In genomic region chr4:82201805-82202636, GRCh38 we compare ENCODE assay signal across 8 cellular contexts.
DNase-seq lines count a peak whose midpoint lies in the region; ATAC-seq and TF ChIP-seq lines count a peak whose summit lies in the region.

No MANE protein-coding gene starts in this region.

- H3K9ac ChIP-seq in KMS-11, result no peak overlapping the region

- H3K27ac Mint-ChIP-seq in activated naive CD8-positive, alpha-beta T cell treated with anti-CD3 and anti-CD28 coated beads, Interleukin-2, amount 10 ng/mL, durations not matched to agents 7 days and 5 days, result no peak overlapping the region

- H3K4me1 Mint-ChIP-seq in activated naive CD8-positive, alpha-beta T cell treated with anti-CD3 and anti-CD28 coated beads, Interleukin-2, amount 10 ng/mL, durations not matched to agents 7 days and 5 days, result peaks cover 4% of the 10 kb centered on the region

- H2AFZ ChIP-seq in KMS-11 (ENCODE audit: low read depth) (no peak overlapping the region), PC-9 (no peak overlapping the region)

- no peak overlapping the region for H3K4me3 ChIP-seq in KMS-11 (IDR thresholded peaks at IDR 0.05; ENCODE audit: insufficient read depth, low read depth, low read length)
- no peak overlapping the region for H3K4me3 ChIP-seq in PC-9

- POLR2A ChIA-PET in PC-9 (lab: Charles Lee; ENCODE audit: unreplicated experiment), result no interaction called here
- POLR2A ChIA-PET in activated naive CD8-positive, alpha-beta T cell treated with anti-CD3 and anti-CD28 coated beads, Interleukin-2, amount 10 ng/mL, durations not matched to agents 7 days and 5 days (lab: Charles Lee), result interaction anchor here (0.6 kb wide), 1 partner anchor 1256 kb away, joined by 3 read pairs; no protein-coding TSS in a partner anchor

- BruUV-seq in PC-9 (replicated peaks; lab: Mats Ljungman, UMichigan), result no TSS peak

- no peaks in the 10 kb centered on the region for H3K9me3 ChIP-seq in PC-9 (ENCODE audit: insufficient read depth, low read depth)

- DNase-seq in NK-92 treated with Interleukin-12 subunit alpha and Interleukin-12 subunit beta, amount 100 ng/mL, for 24 hours (lab: John Stamatoyannopoulos, UW), result peak; percentile 1
- DNase-seq in NK-92 (lab: John Stamatoyannopoulos, UW; ENCODE audit: unreplicated experiment) (no peak), PC-9 (peak in 1 of 2 experiments; percentile 6), inferior parietal cortex (ENCODE audit: extremely low spot score) (peak; percentile 35)
- DNase-seq in activated naive CD8-positive, alpha-beta T cell treated with anti-CD3 and anti-CD28 coated beads, Interleukin-2, amount 10 ng/mL, durations not matched to agents 7 days and 5 days, result no peak
- DNase-seq in stimulated activated CD4-positive, alpha-beta T cell treated with anti-CD3 and anti-CD28 coated beads, TNF-alpha, amount 100 ng/mL, for 24 hours (ENCODE audit: low read depth in 3 of 3), result peak in 2 of 3 experiments; percentile 21 to 31

- no peaks in the 10 kb centered on the region for H3K27me3 ChIP-seq in KMS-11 (ENCODE audit: insufficient read depth, low read depth)
- H3K27me3 ChIP-seq in PC-9 (ENCODE audit: insufficient read depth, low read depth), result no peaks in the 10 kb centered on the region

- peak; percentile 42 for ATAC-seq in activated naive CD8-positive, alpha-beta T cell treated with anti-CD3 and anti-CD28 coated beads, Interleukin-2, amount 10 ng/mL, durations not matched to agents 7 days and 5 days (ENCODE audit: low read depth)
- ATAC-seq in HG02623 (IDR thresholded peaks at IDR 0.05; ENCODE audit: unreplicated experiment), result no peak

- CTCF ChIA-PET in PC-9 (lab: Charles Lee), result no interaction called here

- H3K4me2 ChIP-seq in KMS-11 (no peak overlapping the region), PC-9 (no peak overlapping the region)

- H3K4me3 Mint-ChIP-seq in activated naive CD8-positive, alpha-beta T cell treated with anti-CD3 and anti-CD28 coated beads, Interleukin-2, amount 10 ng/mL, durations not matched to agents 7 days and 5 days, result no peak overlapping the region

- TF ChIP-seq CTCF in KMS-11 (conservative IDR thresholded peaks at IDR 0.05; ENCODE audit: low read depth, low read length) (peak; percentile 98), PC-9 (conservative IDR thresholded peaks at IDR 0.05) (peak; percentile 72)

- H3K4me1 ChIP-seq in KMS-11 (ENCODE audit: low read depth, poor library complexity, severe bottlenecking) (no peaks in the 10 kb centered on the region), PC-9 (replicated peaks; ENCODE audit: insufficient read depth) (no peaks in the 10 kb centered on the region)

- no peaks in the 10 kb centered on the region for H3F3A ChIP-seq in PC-9 (ENCODE audit: insufficient read depth, low read depth)

- intact Hi-C loops in PC-9 (cut with micrococcal nuclease; ENCODE audit: unreplicated experiment), result loop anchor here (2.0 kb wide), 2 partner anchors 735 to 795 kb away; no protein-coding TSS in a partner anchor

- H3K36me3 ChIP-seq in KMS-11 (ENCODE audit: insufficient read depth) (no peaks in the 10 kb centered on the region), PC-9 (ENCODE audit: low read depth) (no peaks in the 10 kb centered on the region)

- H3K27ac ChIP-seq in KMS-11 (no peak overlapping the region), PC-9 (no peak overlapping the region)

- peaks cover 2% of the 10 kb centered on the region for H3K9me3 Mint-ChIP-seq in activated naive CD8-positive, alpha-beta T cell treated with anti-CD3 and anti-CD28 coated beads, Interleukin-2, amount 10 ng/mL, durations not matched to agents 7 days and 5 days

- H3K79me2 ChIP-seq in KMS-11 (ENCODE audit: insufficient read depth, low read depth) (no peaks in the 10 kb centered on the region), PC-9 (ENCODE audit: low read depth) (no peaks in the 10 kb centered on the region)

- H3K27me3 Mint-ChIP-seq in activated naive CD8-positive, alpha-beta T cell treated with anti-CD3 and anti-CD28 coated beads, Interleukin-2, amount 10 ng/mL, durations not matched to agents 7 days and 5 days, result peaks cover 16% of the 10 kb centered on the region

- no peaks in the 10 kb centered on the region for H3K36me3 Mint-ChIP-seq in activated naive CD8-positive, alpha-beta T cell treated with anti-CD3 and anti-CD28 coated beads, Interleukin-2, amount 10 ng/mL, durations not matched to agents 7 days and 5 days

- no peaks in the 10 kb centered on the region for H3K9me2 ChIP-seq in PC-9 (ENCODE audit: insufficient read depth)

- H4K20me1 ChIP-seq in KMS-11 (ENCODE audit: insufficient read depth) (no peaks in the 10 kb centered on the region), PC-9 (ENCODE audit: insufficient read depth) (no peaks in the 10 kb centered on the region)

Comparison
In these comparisons a context has a peak if more than half of its experiments do, and no peak if none do; other contexts are left out.
1. DNase-seq: peak in NK-92 treated with Interleukin-12 subunit alpha and Interleukin-12 subunit beta, amount 100 ng/mL, for 24 hours (single experiment), inferior parietal cortex (single experiment) and stimulated activated CD4-positive, alpha-beta T cell treated with anti-CD3 and anti-CD28 coated beads, TNF-alpha, amount 100 ng/mL, for 24 hours (2 of 3); none in NK-92 (single experiment) and activated naive CD8-positive, alpha-beta T cell treated with anti-CD3 and anti-CD28 coated beads, Interleukin-2, amount 10 ng/mL, durations not matched to agents 7 days and 5 days (single experiment).